ENCODE assay signal across 17 cellular contexts in genomic region chr19:15291666-15292065, GRCh38. TPM values are rescaled to one million over a fixed set of nuclear protein-coding genes. Genes with fewer than 3 reads are reported as not detected.
DNase-seq lines count a peak whose midpoint lies in the region; ATAC-seq, FAIRE-seq and TF ChIP-seq lines count a peak whose summit lies in the region.
"Had no signal": no experiment of that assay in that cellular context is flagged by ENCODE, and none has a peak within 500 bp of the region (broad histone marks: within the 10 kb centered on the region; RNA-seq: fewer than 3 reads in every experiment).

No MANE protein-coding gene starts in this region.

- 14% methylated on average over 4 of the region's 4 CpGs for WGBS in GM12878 (ENCODE audit: insufficient coverage, insufficient replicate concordance, low lambda C conversion rate, missing lambda C conversion rate)

- SMC1A ChIA-PET in GM12878 (lab: Charles Lee; ENCODE audit: uncharacterized antibody, unreplicated experiment), result interaction anchor here (0.7 to 3.3 kb wide), 11 partner anchors 9 to 125 kb away, joined by 3 to 16 read pairs (median 4); no protein-coding TSS in a partner anchor

- H4K20me1 ChIP-seq in Loucy (ENCODE audit: insufficient read depth, low read length, poor library complexity, severe bottlenecking), result peaks cover 80% of the 10 kb centered on the region
- peaks cover 24% of the 10 kb centered on the region for H4K20me1 ChIP-seq in GM12878 (ENCODE audit: control insufficient read depth, insufficient read depth)
- H4K20me1 ChIP-seq in osteoblast (ENCODE audit: insufficient read depth, low read length), result peaks cover 91% of the 10 kb centered on the region

- H3K27me3 Mint-ChIP-seq in activated CD4-positive, alpha-beta T cell treated with anti-CD3 and anti-CD28 coated beads for 36 hours, result no peaks in the 10 kb centered on the region
- H3K27me3 Mint-ChIP-seq in activated CD8-positive, alpha-beta T cell treated with anti-CD3 and anti-CD28 coated beads for 36 hours, result no peaks in the 10 kb centered on the region

- H3K79me2 ChIP-seq in Loucy (ENCODE audit: insufficient read depth, low read length) (peaks cover 87% of the 10 kb centered on the region), GM12878 (ENCODE audit: control insufficient read depth, insufficient read depth, low read length) (peaks cover 94% of the 10 kb centered on the region), osteoblast (ENCODE audit: insufficient read depth, low read length) (peaks cover 98% of the 10 kb centered on the region)

- H3K9me2 ChIP-seq in Loucy (replicated peaks; ENCODE audit: low read depth, low read length), result no peaks in the 10 kb centered on the region

- POLR2A ChIA-PET in activated CD4-positive, alpha-beta T cell treated with anti-CD3 and anti-CD28 coated beads for 36 hours (lab: Charles Lee), result no interaction called here
- POLR2A ChIA-PET in GM12878 (lab: Charles Lee), result interaction anchor here (0.8 to 1.0 kb wide), 2 partner anchors 9 to 16 kb away, joined by 4 read pairs; no protein-coding TSS in a partner anchor
- POLR2A ChIA-PET in activated CD8-positive, alpha-beta T cell treated with anti-CD3 and anti-CD28 coated beads for 36 hours (lab: Charles Lee), result interaction anchor here (0.8 to 4.4 kb wide), 6 partner anchors 8 to 42 kb away, joined by 3 to 15 read pairs (median 5); partner anchors contain the start of gene BRD4

- H3K4me3 ChIP-seq in Loucy (ENCODE audit: low read length, poor library complexity, severe bottlenecking) (peak overlapping the region; percentile 34), GM12878 (no peak overlapping the region), osteoblast (ENCODE audit: insufficient read depth, low read length) (no peak overlapping the region), brain microvascular endothelial cell (ENCODE audit: low read depth, low read length) (no peak overlapping the region)
- H3K4me3 ChIP-seq: esophagus muscularis mucosa, lower lobe of right lung had no signal

- H3K4me2 ChIP-seq in Loucy (ENCODE audit: low read depth, low read length, poor library complexity, severe bottlenecking) (peak overlapping the region; percentile 61), GM12878 (ENCODE audit: control insufficient read depth, insufficient read depth) (0 out of 2 replicates have a peak overlapping the region, but pooled peaks have one; percentile 23), osteoblast (ENCODE audit: insufficient read depth, low read length) (no peak overlapping the region)

- no peak for TF ChIP-seq POLR2A in GM12878 (IDR thresholded peaks at IDR 0.05; ENCODE audit: low read depth, low read length)

- CTCF ChIA-PET in activated CD4-positive, alpha-beta T cell treated with anti-CD3 and anti-CD28 coated beads for 36 hours (lab: Charles Lee), result interaction anchor here (0.6 to 1.6 kb wide), 7 partner anchors 9 to 82 kb away, joined by 3 to 7 read pairs (median 5); no protein-coding TSS in a partner anchor
- CTCF ChIA-PET in GM12878 (lab: Yijun Ruan, JAX), result interaction anchor here (0.7 to 2.0 kb wide), 3 partner anchors 25 to 43 kb away, joined by 3 to 4 read pairs (median 3); no protein-coding TSS in a partner anchor
- CTCF ChIA-PET in activated CD8-positive, alpha-beta T cell treated with anti-CD3 and anti-CD28 coated beads for 36 hours (lab: Charles Lee), result interaction anchor here (0.7 to 0.9 kb wide), 3 partner anchors 13 to 191 kb away, joined by 3 to 5 read pairs (median 3); no protein-coding TSS in a partner anchor

- peak; percentile 45 for ATAC-seq in activated CD4-positive, alpha-beta T cell treated with anti-CD3 and anti-CD28 coated beads for 36 hours
- no peak for ATAC-seq in GM12878
- no peak for ATAC-seq in activated CD8-positive, alpha-beta T cell treated with anti-CD3 and anti-CD28 coated beads for 36 hours
- no peak for ATAC-seq in GM21390 (IDR thresholded peaks at IDR 0.05; ENCODE audit: unreplicated experiment)
- ATAC-seq: lower lobe of right lung, Panc1 had no signal

- RAD21 ChIA-PET in GM12878 (lab: Charles Lee; ENCODE audit: unreplicated experiment), result interaction anchor here (1.6 kb wide), 1 partner anchor 88 kb away, joined by 4 read pairs; the partner anchor contains the start of gene AKAP8

- H3K4me3 Mint-ChIP-seq in activated CD4-positive, alpha-beta T cell treated with anti-CD3 and anti-CD28 coated beads for 36 hours, result no peak overlapping the region
- no peak overlapping the region for H3K4me3 Mint-ChIP-seq in activated CD8-positive, alpha-beta T cell treated with anti-CD3 and anti-CD28 coated beads for 36 hours

- H3K4me1 ChIP-seq in Loucy (ENCODE audit: insufficient read depth, low read length, poor library complexity, severe bottlenecking), result peaks cover 88% of the 10 kb centered on the region
- peaks cover 69% of the 10 kb centered on the region for H3K4me1 ChIP-seq in GM12878 (ENCODE audit: control insufficient read depth, insufficient read depth, low read length)
- H3K4me1 ChIP-seq in osteoblast (ENCODE audit: insufficient read depth, low read length), result peaks cover 37% of the 10 kb centered on the region

- peaks cover 28% of the 10 kb centered on the region for H3K36me3 Mint-ChIP-seq in activated CD4-positive, alpha-beta T cell treated with anti-CD3 and anti-CD28 coated beads for 36 hours (ENCODE audit: low read depth)
- peaks cover 16% of the 10 kb centered on the region for H3K36me3 Mint-ChIP-seq in activated CD8-positive, alpha-beta T cell treated with anti-CD3 and anti-CD28 coated beads for 36 hours (ENCODE audit: low read depth)

- in situ Hi-C loops in GM12878 (cut with MboI), result no loop called here
- in situ Hi-C loops in brain microvascular endothelial cell (cut with HindIII; ENCODE audit: low pct_ligation_motif_present, low sequenced_read_pairs), result no loop called here

- TF ChIP-seq EP300 in GM12878 (IDR thresholded peaks at IDR 0.05; ENCODE audit: borderline replicate concordance in 1 of 2, control insufficient read depth in 1 of 2, low read depth in 2 of 2, low read length in 2 of 2), result no peak

- H3K36me3 ChIP-seq in Loucy (ENCODE audit: insufficient read depth, low read length), result peaks cover 7% of the 10 kb centered on the region; the same call in 1 of the 2 replicates
- peaks cover 8% of the 10 kb centered on the region in 2 experiments; a peak in 3 of 4 replicates for H3K36me3 ChIP-seq in GM12878 (ENCODE audit: control insufficient read depth in 2 of 2, insufficient read depth in 2 of 2, low read length in 1 of 2)
- H3K36me3 ChIP-seq in osteoblast (ENCODE audit: insufficient read depth, low read length), result no peaks in the 10 kb centered on the region
- peaks cover 4% of the 10 kb centered on the region for H3K36me3 ChIP-seq in brain microvascular endothelial cell (replicated peaks)
- H3K36me3 ChIP-seq: esophagus muscularis mucosa, lower lobe of right lung had no signal

- H2AFZ ChIP-seq in Loucy (ENCODE audit: low read length), result no peak overlapping the region
- no peak overlapping the region for H2AFZ ChIP-seq in GM12878 (ENCODE audit: control insufficient read depth, low read depth, low read length)
- no peak overlapping the region for H2AFZ ChIP-seq in osteoblast (ENCODE audit: low read length)
- H2AFZ ChIP-seq: parathyroid adenoma had no signal

- peaks cover 25% of the 10 kb centered on the region for H3F3A ChIP-seq in Loucy (ENCODE audit: low read depth)

- H3K27ac ChIP-seq in GM12878 (ENCODE audit: control insufficient read depth, insufficient read depth) (peak overlapping the region; percentile 34; the same call in 1 of the 2 replicates), osteoblast (ENCODE audit: low read depth, low read length) (peak overlapping the region; percentile 24), brain microvascular endothelial cell (no peak overlapping the region)
- H3K27ac ChIP-seq: esophagus muscularis mucosa, lower lobe of right lung, parathyroid adenoma had no signal

- BruUV-seq in GM12878 (replicated peaks; lab: Mats Ljungman, UMichigan), result no TSS peak

- no peak for DNase-seq in activated CD4-positive, alpha-beta T cell treated with anti-CD3 and anti-CD28 coated beads for 36 hours
- DNase-seq in activated CD4-positive, alpha-beta T cell treated with anti-CD3 and anti-CD28 coated beads for 4 hours, result no peak
- DNase-seq in GM12878 (ENCODE audit: low read depth, low spot score), result no peak
- DNase-seq in osteoblast (ENCODE audit: insufficient read length, low spot score, missing footprints), result no peak
- DNase-seq in activated CD8-positive, alpha-beta T cell treated with anti-CD3 and anti-CD28 coated beads for 36 hours, result no peak
- no peak for DNase-seq in brain microvascular endothelial cell
- DNase-seq: cerebellar nuclear complex, DMS 273 treated with DMSO at 0.1 percent for 48 hours, GOT3, lower lobe of right lung had no signal

- peaks cover 98% of the 10 kb centered on the region for H3K4me1 Mint-ChIP-seq in activated CD4-positive, alpha-beta T cell treated with anti-CD3 and anti-CD28 coated beads for 36 hours
- H3K4me1 Mint-ChIP-seq in activated CD8-positive, alpha-beta T cell treated with anti-CD3 and anti-CD28 coated beads for 36 hours (ENCODE audit: low read depth), result peaks cover 93% of the 10 kb centered on the region

- H3K27ac Mint-ChIP-seq in activated CD4-positive, alpha-beta T cell treated with anti-CD3 and anti-CD28 coated beads for 36 hours, result peak overlapping the region; percentile 92
- H3K27ac Mint-ChIP-seq in activated CD8-positive, alpha-beta T cell treated with anti-CD3 and anti-CD28 coated beads for 36 hours, result no peak overlapping the region

- H3K9ac ChIP-seq in Loucy (ENCODE audit: low read depth, low read length, poor library complexity, severe bottlenecking), result peak overlapping the region; percentile 71
- H3K9ac ChIP-seq in GM12878 (ENCODE audit: control insufficient read depth, insufficient read depth, low read length), result no peak overlapping the region
- H3K9ac ChIP-seq: parathyroid adenoma had no signal

- TF ChIP-seq RAD21 in GM12878 (IDR thresholded peaks at IDR 0.05; ENCODE audit: insufficient read depth, low read depth, low read length), result no peak

- H3K27me3 ChIP-seq in Loucy (ENCODE audit: insufficient read depth, low read length, poor library complexity, severe bottlenecking) (no peaks in the 10 kb centered on the region), GM12878 (replicated peaks in 1 of 2; ENCODE audit: control insufficient read depth in 2 of 2, insufficient read depth in 2 of 2, low read length in 1 of 2) (no peaks in the 10 kb centered on the region), osteoblast (ENCODE audit: insufficient read depth, low read length) (no peaks in the 10 kb centered on the region), brain microvascular endothelial cell (replicated peaks) (no peaks in the 10 kb centered on the region)
- H3K27me3 ChIP-seq: esophagus muscularis mucosa had no signal

- TF ChIP-seq CTCF in Loucy (conservative IDR thresholded peaks at IDR 0.05; ENCODE audit: low read length) (no peak), GM12878 (IDR thresholded peaks at IDR 0.05 in 2 of 3, conservative IDR thresholded peaks at IDR 0.05 in 1 of 3; ENCODE audit: control insufficient read depth in 2 of 3, extremely low read depth in 1 of 3, insufficient read depth in 1 of 3, low read depth in 3 of 3, low read length in 3 of 3) (no peak), osteoblast (IDR thresholded peaks at IDR 0.05; ENCODE audit: extremely low read depth, low read depth, low read length) (no peak), brain microvascular endothelial cell (IDR thresholded peaks at IDR 0.05; ENCODE audit: low read depth, low read length, missing control alignments) (no peak)
- TF ChIP-seq CTCF in activated CD8-positive, alpha-beta T cell treated with anti-CD3 and anti-CD28 coated beads for 36 hours (IDR thresholded peaks at IDR 0.05), result no peak

- intact Hi-C loops in activated CD4-positive, alpha-beta T cell treated with anti-CD3 and anti-CD28 coated beads for 36 hours (cut with DNase I, micrococcal nuclease), result loop anchor here in 1 of 2 experiments (5.0 kb wide), 1 partner anchor 924 kb away; no protein-coding TSS in a partner anchor
- intact Hi-C loops in GM12878 (cut with micrococcal nuclease; ENCODE audit: unreplicated experiment), result loop anchor here (5.0 kb wide), 1 partner anchor 41 kb away; the partner anchor contains the start of gene BRD4
- intact Hi-C loops in activated CD8-positive, alpha-beta T cell treated with anti-CD3 and anti-CD28 coated beads for 36 hours (cut with micrococcal nuclease), result loop anchor here (5.0 kb wide), 1 partner anchor 41 kb away; the partner anchor contains the start of gene BRD4

- no peak for FAIRE-seq in GM12878 (lab: Jason Lieb, UNC)
- FAIRE-seq: A204.1, TTC549 had no signal

- no peaks in the 10 kb centered on the region for H3K9me3 Mint-ChIP-seq in activated CD4-positive, alpha-beta T cell treated with anti-CD3 and anti-CD28 coated beads for 36 hours (ENCODE audit: low read depth)
- no peaks in the 10 kb centered on the region for H3K9me3 Mint-ChIP-seq in activated CD8-positive, alpha-beta T cell treated with anti-CD3 and anti-CD28 coated beads for 36 hours

- H3K9me3 ChIP-seq in Loucy (ENCODE audit: insufficient read depth, low read depth, low read length) (no peaks in the 10 kb centered on the region), GM12878 (replicated peaks; ENCODE audit: control insufficient read depth, insufficient read depth, low read length) (no peaks in the 10 kb centered on the region), osteoblast (ENCODE audit: low read depth, low read length) (no peaks in the 10 kb centered on the region)
- H3K9me3 ChIP-seq: esophagus muscularis mucosa, lower lobe of right lung had no signal

RNA-seq across cellular contexts. Expression of gene BRD4, which starts 40.7 kb away (rescaled TPM):
- 100 to 1,000 TPM; 106 to 126 TPM for total RNA-seq in activated CD4-positive, alpha-beta T cell treated with anti-CD3 and anti-CD28 coated beads for 36 hours
- total RNA-seq in GM12878 (2013; cell fraction: nucleolus; rRNA removed), result 132 and 152 TPM in 2 replicates
- total RNA-seq in GM12878 (2014; rRNA removed), result 9.3 and 11.4 TPM in 2 replicates
- total RNA-seq in GM12878 (2014; rRNA removed; fragmentation: Illumina TruSeq; extraction: Trizol), result 8.2 and 9.3 TPM in 2 replicates
- 84.4 and 88.8 TPM in 2 replicates for total RNA-seq in GM12878 (2021)
- polyA plus RNA-seq in GM12878 (2011; ENCODE audit: low read depth), result 13.0 TPM
- 3.9 and 6.0 TPM in 2 replicates for polyA plus RNA-seq in GM12878 (2011; rRNA removed)
- polyA plus RNA-seq in GM12878 (2011; cell fraction: cytosol; rRNA removed), result 4.3 and 5.9 TPM in 2 replicates
- 47.2 and 65.0 TPM in 2 replicates for polyA plus RNA-seq in GM12878 (2011; cell fraction: nucleus; rRNA removed)
- polyA plus RNA-seq in GM12878 (2012), result 33.0 and 53.4 TPM in 2 replicates
- 12.1 and 22.9 TPM in 2 replicates for polyA plus RNA-seq in GM12878 (2014; fragmentation: Illumina TruSeq; extraction: Trizol)
- 1 to 10 TPM; 5.3 to 8.6 TPM for polyA plus RNA-seq in GM12878 (2014; fragmentation: Nextera tagmentation; extraction: Ambion mirVana)
- polyA plus RNA-seq in GM12878 (2014; rRNA removed), result 18.3 and 26.8 TPM in 2 replicates
- polyA plus RNA-seq in GM12878 (2016; fragmentation: Nextera tagmentation; extraction: Ambion mirVana), result 10 to 100 TPM; 12.2 to 13.1 TPM
- 18.0 and 22.3 TPM in 2 replicates for polyA minus RNA-seq in GM12878 (2011; rRNA and poly(A)+ RNA removed)
- 15.6 and 16.7 TPM in 2 replicates for polyA minus RNA-seq in GM12878 (2011; cell fraction: cytosol; rRNA and poly(A)+ RNA removed)
- 40.9 and 74.5 TPM in 2 replicates for polyA minus RNA-seq in GM12878 (2011; cell fraction: nucleus; rRNA and poly(A)+ RNA removed)
- total RNA-seq in osteoblast, result 25.0 and 25.7 TPM in 2 replicates
- total RNA-seq in activated CD8-positive, alpha-beta T cell treated with anti-CD3 and anti-CD28 coated beads for 36 hours, result 10 to 100 TPM; 94.3 to 99.6 TPM

RNA-seq across cellular contexts. Expression of gene EPHX3, which starts 59.4 kb away (rescaled TPM):
- under 1 TPM in 1 of 2 experiments, not detected in 1; 0.09 TPM for total RNA-seq in activated CD4-positive, alpha-beta T cell treated with anti-CD3 and anti-CD28 coated beads for 36 hours
- not detected in 2 replicates for total RNA-seq in GM12878 (2013; cell fraction: nucleolus; rRNA removed)
- not detected in 2 replicates for total RNA-seq in GM12878 (2014; rRNA removed)
- not detected in 2 replicates for total RNA-seq in GM12878 (2014; rRNA removed; fragmentation: Illumina TruSeq; extraction: Trizol)
- not detected in 2 replicates for total RNA-seq in GM12878 (2021)
- not detected for polyA plus RNA-seq in GM12878 (2011; ENCODE audit: low read depth)
- polyA plus RNA-seq in GM12878 (2011; rRNA removed), result 0.04 TPM in 1 of 2 replicates, not detected in the other
- polyA plus RNA-seq in GM12878 (2011; cell fraction: cytosol; rRNA removed), result not detected in 2 replicates
- polyA plus RNA-seq in GM12878 (2011; cell fraction: nucleus; rRNA removed), result 0.26 TPM in 1 of 2 replicates, not detected in the other
- not detected in 2 replicates for polyA plus RNA-seq in GM12878 (2012)
- polyA plus RNA-seq in GM12878 (2014; fragmentation: Illumina TruSeq; extraction: Trizol), result not detected in 2 replicates
- polyA plus RNA-seq in GM12878 (2014; fragmentation: Nextera tagmentation; extraction: Ambion mirVana), result not detected
- not detected in 2 replicates for polyA plus RNA-seq in GM12878 (2014; rRNA removed)
- polyA plus RNA-seq in GM12878 (2016; fragmentation: Nextera tagmentation; extraction: Ambion mirVana), result not detected
- polyA minus RNA-seq in GM12878 (2011; rRNA and poly(A)+ RNA removed), result 0.21 and 0.29 TPM in 2 replicates
- not detected in 2 replicates for polyA minus RNA-seq in GM12878 (2011; cell fraction: cytosol; rRNA and poly(A)+ RNA removed)
- polyA minus RNA-seq in GM12878 (2011; cell fraction: nucleus; rRNA and poly(A)+ RNA removed), result 0.48 TPM in 1 of 2 replicates, not detected in the other
- total RNA-seq in osteoblast, result 0.29 TPM in 1 of 2 replicates, not detected in the other
- total RNA-seq in activated CD8-positive, alpha-beta T cell treated with anti-CD3 and anti-CD28 coated beads for 36 hours, result not detected
